ENCODE assay signal across 16 cellular contexts in genomic region chr13:90375851-90376250, GRCh38.
"Had no signal": no experiment of that assay in that cellular context is flagged by ENCODE, and none has a peak within 500 bp of the region (broad histone marks: within the 10 kb centered on the region; RNA-seq: fewer than 3 reads in every experiment).

No MANE protein-coding gene starts in this region.

- H3K36me3 ChIP-seq: colonic mucosa had no signal

- H3K4me2 ChIP-seq: smooth muscle cell had no signal

- H3K36me3 Mint-ChIP-seq: activated CD4-positive, alpha-beta memory T cell treated with anti-CD3 and anti-CD28 coated beads for 36 hours; activated CD8-positive, alpha-beta memory T cell treated with anti-CD3 and anti-CD28 coated beads, Interleukin-2, amount 10 ng/mL, durations not matched to agents 7 days and 5 days; activated naive CD4-positive, alpha-beta T cell treated with anti-CD3 and anti-CD28 coated beads, Interleukin-2, amount 10 ng/mL, durations not matched to agents 7 days and 5 days; type B pancreatic cell had no signal

- H3K4me3 Mint-ChIP-seq: activated CD4-positive, alpha-beta memory T cell treated with anti-CD3 and anti-CD28 coated beads for 36 hours; activated CD4-positive, alpha-beta T cell treated with anti-CD3 and anti-CD28 coated beads for 36 hours; activated CD8-positive, alpha-beta memory T cell treated with anti-CD3 and anti-CD28 coated beads, Interleukin-2, amount 10 ng/mL, durations not matched to agents 7 days and 5 days; activated naive CD4-positive, alpha-beta T cell treated with anti-CD3 and anti-CD28 coated beads, Interleukin-2, amount 10 ng/mL, durations not matched to agents 7 days and 5 days; activated T-cell treated with anti-CD3 and anti-CD28 coated beads, Interleukin-2, amount 50 U/mL, for 24 hours; natural killer cell treated with Interleukin-12 subunit alpha and Interleukin-12 subunit beta and Interleukin-15 and Interleukin-18, amount 100 ng/mL, for 72 hours; type B pancreatic cell had no signal

- H3K4me1 ChIP-seq: colonic mucosa, foreskin keratinocyte had no signal

- H3K27ac Mint-ChIP-seq: activated CD4-positive, alpha-beta memory T cell treated with anti-CD3 and anti-CD28 coated beads for 36 hours; activated CD4-positive, alpha-beta T cell treated with anti-CD3 and anti-CD28 coated beads for 36 hours; activated CD8-positive, alpha-beta memory T cell treated with anti-CD3 and anti-CD28 coated beads, Interleukin-2, amount 10 ng/mL, durations not matched to agents 7 days and 5 days; activated naive CD4-positive, alpha-beta T cell treated with anti-CD3 and anti-CD28 coated beads, Interleukin-2, amount 10 ng/mL, durations not matched to agents 7 days and 5 days; activated T-cell treated with anti-CD3 and anti-CD28 coated beads, Interleukin-2, amount 50 U/mL, for 24 hours; natural killer cell treated with Interleukin-12 subunit alpha and Interleukin-12 subunit beta and Interleukin-15 and Interleukin-18, amount 100 ng/mL, for 72 hours; type B pancreatic cell had no signal

- H3K4me1 Mint-ChIP-seq: activated CD4-positive, alpha-beta T cell treated with anti-CD3 and anti-CD28 coated beads for 36 hours; activated CD8-positive, alpha-beta memory T cell treated with anti-CD3 and anti-CD28 coated beads, Interleukin-2, amount 10 ng/mL, durations not matched to agents 7 days and 5 days; activated naive CD4-positive, alpha-beta T cell treated with anti-CD3 and anti-CD28 coated beads, Interleukin-2, amount 10 ng/mL, durations not matched to agents 7 days and 5 days had no signal

- H3K27me3 Mint-ChIP-seq: activated CD4-positive, alpha-beta memory T cell treated with anti-CD3 and anti-CD28 coated beads for 36 hours; activated CD4-positive, alpha-beta T cell treated with anti-CD3 and anti-CD28 coated beads for 36 hours; activated CD8-positive, alpha-beta memory T cell treated with anti-CD3 and anti-CD28 coated beads, Interleukin-2, amount 10 ng/mL, durations not matched to agents 7 days and 5 days; activated naive CD4-positive, alpha-beta T cell treated with anti-CD3 and anti-CD28 coated beads, Interleukin-2, amount 10 ng/mL, durations not matched to agents 7 days and 5 days; activated T-cell treated with anti-CD3 and anti-CD28 coated beads, Interleukin-2, amount 50 U/mL, for 24 hours; natural killer cell treated with Interleukin-12 subunit alpha and Interleukin-12 subunit beta and Interleukin-15 and Interleukin-18, amount 100 ng/mL, for 72 hours; type B pancreatic cell had no signal

- H3K4me3 ChIP-seq: colonic mucosa, smooth muscle cell had no signal

- H3K9me3 ChIP-seq: colonic mucosa had no signal

- ATAC-seq: activated CD4-positive, alpha-beta T cell treated with anti-CD3 and anti-CD28 coated beads for 36 hours; activated CD8-positive, alpha-beta memory T cell treated with anti-CD3 and anti-CD28 coated beads, Interleukin-2, amount 10 ng/mL, durations not matched to agents 7 days and 5 days; foreskin keratinocyte; natural killer cell treated with Interleukin-12 subunit alpha and Interleukin-12 subunit beta and Interleukin-15 and Interleukin-18, amount 100 ng/mL, for 72 hours had no signal

- H3K27me3 ChIP-seq: colonic mucosa, foreskin keratinocyte had no signal

- DNase-seq: activated CD4-positive, alpha-beta memory T cell treated with anti-CD3 and anti-CD28 coated beads for 36 hours; activated CD4-positive, alpha-beta T cell treated with anti-CD3 and anti-CD28 coated beads for 36 hours; activated CD8-positive, alpha-beta memory T cell treated with anti-CD3 and anti-CD28 coated beads, Interleukin-2, amount 10 ng/mL, durations not matched to agents 7 days and 5 days; activated naive CD4-positive, alpha-beta T cell treated with anti-CD3 and anti-CD28 coated beads, Interleukin-2, amount 10 ng/mL, durations not matched to agents 7 days and 5 days; activated T-cell treated with anti-CD3 and anti-CD28 coated beads, Interleukin-2, amount 50 U/mL, for 24 hours; colonic mucosa; foreskin keratinocyte; kidney glomerular epithelial cell; mesendoderm; posterior cingulate gyrus; stimulated activated CD4-positive, alpha-beta T cell treated with anti-CD3 and anti-CD28 coated beads, Interleukin-4, amount 100 ng/mL, for 4 hours; stimulated activated CD8-positive, alpha-beta memory T cell treated with anti-CD3 and anti-CD28 coated beads, Interleukin-4, amount 100 ng/mL, for 48 hours; stimulated activated naive CD4-positive, alpha-beta T cell treated with Interleukin-2 at 50 U/mL for 16 hours had no signal

- H3K27ac ChIP-seq: colonic mucosa, foreskin keratinocyte had no signal
